ENCODE assay signal across 25 cellular contexts in genomic region chr3:46001178-46001577, GRCh38. TPM values are rescaled to one million over a fixed set of nuclear protein-coding genes. Genes with fewer than 3 reads are reported as not detected.
"Had no signal": no experiment of that assay in that cellular context is flagged by ENCODE, and none has a peak within 500 bp of the region (broad histone marks: within the 10 kb centered on the region; RNA-seq: fewer than 3 reads in every experiment).

No MANE protein-coding gene starts in this region.

- H3K27ac ChIP-seq: KMS-11, RWPE1 had no signal

- DNase-seq: Kasumi-1, MM.1S, NCI-H1092 treated with DMSO at 0.1 percent for 48 hours, NCI-H1436, NCI-H187, NCI-H2029, NCI-H2081 treated with DMSO at 0.1 percent for 48 hours, NCI-H2171, NCI-H226, NCI-H446, NCI-H510A, NCI-H524 treated with DMSO at 0.1 percent for 48 hours, NCI-H69, NCI-H774, PC-3, SHP77, SK-N-SH had no signal

- H3K4me3 ChIP-seq: K562 had no signal

- ATAC-seq: HepG2, K562, Panc1, PC-3 had no signal

RNA-seq across cellular contexts. Expression of gene XCR1, which starts 26.1 kb away (rescaled TPM):
- total RNA-seq: HepG2, HT-29, K562, M059J, PC-3, SK-MEL-5 had no signal

RNA-seq across cellular contexts. Expression of gene CXCR6, which starts 57.9 kb away (rescaled TPM):
- total RNA-seq: HepG2, HT-29, K562, M059J, PC-3, SK-MEL-5 had no signal
